In the genomic region with DNA sequence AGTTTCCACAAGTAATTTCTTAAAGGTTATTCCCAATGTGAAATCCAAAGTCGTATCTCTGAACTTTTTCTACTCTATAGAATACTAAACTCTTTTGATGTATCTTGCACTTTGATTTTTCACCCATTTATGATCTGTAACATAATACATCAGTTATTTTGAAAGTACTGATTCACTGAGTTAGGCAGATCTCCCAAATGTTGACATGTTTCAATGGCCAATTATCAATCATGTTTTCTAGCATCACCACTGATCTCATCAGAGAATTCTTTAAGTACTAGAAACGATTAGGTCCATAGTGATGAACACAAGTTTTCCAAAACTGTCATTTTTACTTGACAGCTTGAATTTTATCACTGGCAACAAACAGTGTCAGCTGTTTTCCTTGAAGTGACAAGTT, we compare ENCODE assay signal across 2 cellular contexts.
TF ChIP-seq lines count a peak whose summit lies in the region.

No MANE protein-coding gene starts in this region.

TF ChIP-seq in A549, 52 proteins besides CTCF, POLR2A, EP300 and RAD21 (continued from another document):
- no peak for TF ChIP-seq HOXA7 (CRISPR knock-in tag; IDR thresholded peaks at IDR 0.05)

TF ChIP-seq in H1, 55 proteins besides CTCF, POLR2A, EP300 and RAD21 (continued from another document):
- TF ChIP-seq NRF1 (IDR thresholded peaks at IDR 0.05; ENCODE audit: low read depth, low read length) (no peak), CREB1 (IDR thresholded peaks at IDR 0.05) (no peak), TBP (IDR thresholded peaks at IDR 0.05; ENCODE audit: low read depth, low read length) (no peak), SIX5 (IDR thresholded peaks at IDR 0.05; ENCODE audit: low read depth, low read length) (no peak), SP4 (IDR thresholded peaks at IDR 0.05; ENCODE audit: low read length) (no peak)
